ENCODE assay signal across 21 cellular contexts in genomic region chr14:50669441-50669986, GRCh38. TPM values are rescaled to one million over a fixed set of nuclear protein-coding genes. Genes with fewer than 3 reads are reported as not detected.
A peak's percentile ranks its signal among the peaks of the same experiment; 100 is the strongest.
DNase-seq lines count a peak whose midpoint lies in the region; ATAC-seq, FAIRE-seq and TF ChIP-seq lines count a peak whose summit lies in the region.
"Had no signal": no experiment of that assay in that cellular context is flagged by ENCODE, and none has a peak within 500 bp of the region (broad histone marks: within the 10 kb centered on the region; RNA-seq: fewer than 3 reads in every experiment).

No MANE protein-coding gene starts in this region.

- H3K27me3 ChIP-seq in HepG2 (ENCODE audit: control insufficient read depth in 1 of 2, insufficient read depth in 2 of 2, low read length in 2 of 2) (no peaks in the 10 kb centered on the region), right lobe of liver (no peaks in the 10 kb centered on the region), body of pancreas (no peaks in the 10 kb centered on the region), uterus (no peaks in the 10 kb centered on the region)
- H3K27me3 ChIP-seq: vagina had no signal

- intact Hi-C loops in HepG2 (cut with micrococcal nuclease; ENCODE audit: unreplicated experiment) = loop anchor here (2.0 kb wide), 1 partner anchor 69 kb away; no protein-coding TSS in a partner anchor
- intact Hi-C loops in right lobe of liver (cut with DNase I) = no loop called here
- intact Hi-C loops in body of pancreas (cut with DNase I) = no loop called here
- intact Hi-C loops in uterus (cut with DNase I; ENCODE audit: low total_unique reads) = no loop called here

- no peak overlapping the region for H3K9ac ChIP-seq in HepG2 (ENCODE audit: insufficient read depth, low read depth, low read length)

- H2AFZ ChIP-seq in HepG2 (ENCODE audit: low read length) = peak overlapping the region; percentile 80

- ATAC-seq in HepG2 (peak; percentile 43), right lobe of liver (no peak), body of pancreas (no peak)
- ATAC-seq: stimulated activated naive CD8-positive, alpha-beta T cell treated with anti-CD3 and anti-CD28 coated beads, Interleukin-15, amount 100 ng/mL, for 72 hours had no signal

- POLR2A ChIA-PET in HepG2 (lab: Yijun Ruan, JAX) (interaction anchor here (1.6 kb wide), 1 partner anchor 274 kb away, joined by 5 read pairs; the partner anchor contains the start of gene PYGL), GM10248 (lab: Yijun Ruan, JAX) (no interaction called here)

- TF ChIP-seq POLR2A in HepG2 (IDR thresholded peaks at IDR 0.05; ENCODE audit: insufficient read depth in 1 of 2, low read depth in 2 of 2, low read length in 2 of 2) (no peak), right lobe of liver (IDR thresholded peaks at IDR 0.05) (no peak), body of pancreas (IDR thresholded peaks at IDR 0.05) (no peak), uterus (IDR thresholded peaks at IDR 0.05) (no peak)

- no peak for FAIRE-seq in HepG2 (lab: Jason Lieb, UNC)
- FAIRE-seq: colon, RCC 7860 had no signal

- in situ Hi-C loops in HepG2 (cut with HindIII; ENCODE audit: extremely low pct_ligation_motif_present, low pct_unique_long_range_greater_than_20kb) = no loop called here

- CTCF ChIA-PET in HepG2 (lab: Yijun Ruan, JAX; ENCODE audit: low intra/inter-chr PET ratio, low total read pairs) (no interaction called here), GM10248 (lab: Yijun Ruan, JAX) (interaction anchor here (1.0 kb wide), 1 partner anchor 11 kb away, joined by 3 read pairs; no protein-coding TSS in a partner anchor)

- H3K4me3 ChIP-seq in HepG2 (replicated peaks in 1 of 3; ENCODE audit: insufficient read depth in 1 of 3, low read depth in 2 of 3, low read length in 3 of 3) (peak overlapping the region; percentile 84 to 91 (median 85); a peak in 5 of 6 replicates), right lobe of liver (no peak overlapping the region), body of pancreas (no peak overlapping the region), uterus (no peak overlapping the region)

- no peak for TF ChIP-seq CTCF in HepG2 (CRISPR knock-in tag; IDR thresholded peaks at IDR 0.05)
- no peak for TF ChIP-seq CTCF in right lobe of liver (IDR thresholded peaks at IDR 0.05)
- TF ChIP-seq CTCF in body of pancreas (IDR thresholded peaks at IDR 0.05) = no peak
- TF ChIP-seq CTCF in uterus (IDR thresholded peaks at IDR 0.05) = no peak
- TF ChIP-seq CTCF in GM10248 (IDR thresholded peaks at IDR 0.05; ENCODE audit: control extremely low read depth, extremely low read depth, low read depth, missing control alignments) = no peak

- BruUV-seq in HepG2 (replicated peaks; lab: Mats Ljungman, UMichigan) = no TSS peak

- no peak for TF ChIP-seq RAD21 in HepG2 (CRISPR knock-in tag; IDR thresholded peaks at IDR 0.05)

- H3K9me3 ChIP-seq in HepG2 (ENCODE audit: low read length) (no peaks in the 10 kb centered on the region), right lobe of liver (no peaks in the 10 kb centered on the region), body of pancreas (no peaks in the 10 kb centered on the region), uterus (no peaks in the 10 kb centered on the region)
- H3K9me3 ChIP-seq: vagina had no signal

- 0% methylated on average over 4 of the region's 4 CpGs for WGBS in HepG2 (ENCODE audit: low lambda C conversion rate)
- 92% methylated on average over 4 of the region's 4 CpGs for WGBS in right lobe of liver (ENCODE audit: insufficient coverage, low coverage, low lambda C conversion rate, missing lambda C conversion rate)
- WGBS in body of pancreas, 2 donors = 83 to 84% methylated on average over 4 of the region's 4 CpGs

- TF ChIP-seq EP300 in HepG2 (IDR thresholded peaks at IDR 0.05; ENCODE audit: low read depth in 2 of 2, low read length in 2 of 2) (no peak), HepG2 (CRISPR knock-in tag; IDR thresholded peaks at IDR 0.05; ENCODE audit: borderline replicate concordance) (no peak)

- H3K27ac ChIP-seq in HepG2 (ENCODE audit: extremely low read length, insufficient read depth, low read length) (peak overlapping the region; percentile 21), right lobe of liver (no peak overlapping the region), body of pancreas (peak overlapping the region; percentile 19 to 99 (median 97)), uterus (peak overlapping the region; percentile 93 to 98)

- peaks cover 21% of the 10 kb centered on the region for H3K79me2 ChIP-seq in HepG2 (ENCODE audit: insufficient read depth, low read length)

- DNase-seq in HepG2 (ENCODE audit: low spot score) = no peak
- no peak for DNase-seq in right lobe of liver
- no peak for DNase-seq in body of pancreas
- DNase-seq in left kidney (ENCODE audit: low read depth, low spot score) = peak; percentile 64
- DNase-seq in uterus = no peak
- no peak for DNase-seq in GM19238 (ENCODE audit: insufficient read length, low spot score)
- no peak for DNase-seq in UCSD-AML1 (lab: John Stamatoyannopoulos, UW; ENCODE audit: unreplicated experiment)
- no peak for DNase-seq in GM10248 (ENCODE audit: extremely low spot score)
- DNase-seq: activated B cell treated with CpG ODN at 0.5 μM for 24 hours; amniotic stem cell; erythroblast; GF-D8; head of caudate nucleus; MM.1S; NCI-H187 treated with DMSO at 0.1 percent for 48 hours; stimulated activated CD4-positive, alpha-beta T cell treated with anti-CD3 and anti-CD28 coated beads, Interleukin-15, amount 100 ng/mL, for 24 hours; stimulated activated naive CD8-positive, alpha-beta T cell treated with anti-CD3 and anti-CD28 coated beads, Interleukin-15, amount 100 ng/mL, for 72 hours; T-helper 1 cell had no signal

- H4K20me1 ChIP-seq in HepG2 (ENCODE audit: insufficient read depth, low read length) = peaks cover 2% of the 10 kb centered on the region; the same call in 1 of the 2 replicates

- H3K4me1 ChIP-seq in HepG2 (ENCODE audit: insufficient read depth, low read length) = peaks cover 40% of the 10 kb centered on the region
- H3K4me1 ChIP-seq in right lobe of liver = peaks cover 0 to 15% (median 2%) of the 10 kb centered on the region in 4 donors
- H3K4me1 ChIP-seq in body of pancreas = peaks cover 17% of the 10 kb centered on the region
- H3K4me1 ChIP-seq in uterus = no peaks in the 10 kb centered on the region

- H3K36me3 ChIP-seq in HepG2 (replicated peaks in 1 of 2; ENCODE audit: control insufficient read depth in 1 of 2, insufficient read depth in 2 of 2, low read length in 2 of 2) (peaks cover 0 to 2% of the 10 kb centered on the region in 2 experiments; a peak in 1 of 5 replicates), right lobe of liver (peaks cover 0 to 3% (median 0%) of the 10 kb centered on the region in 4 donors), body of pancreas (replicated peaks in 1 of 2; ENCODE audit: insufficient read depth in 1 of 2, low read depth in 2 of 2) (no peaks in the 10 kb centered on the region), uterus (no peaks in the 10 kb centered on the region)
- H3K36me3 ChIP-seq: vagina had no signal

- H3K4me2 ChIP-seq in HepG2 (ENCODE audit: low read depth, low read length) = peak overlapping the region; percentile 79

TF ChIP-seq in HepG2, 621 proteins besides CTCF, POLR2A, EP300 and RAD21 (continues in another document):
- TF ChIP-seq ZFP41 (CRISPR knock-in tag; IDR thresholded peaks at IDR 0.05; ENCODE audit: borderline replicate concordance) (no peak), TEAD3 (CRISPR knock-in tag; optimal IDR thresholded peaks at IDR 0.05; ENCODE audit: borderline replicate concordance) (peak; percentile 7), ZKSCAN5 (CRISPR knock-in tag; IDR thresholded peaks at IDR 0.05) (peak; percentile 89)
- TF ChIP-seq, protein P1, sequence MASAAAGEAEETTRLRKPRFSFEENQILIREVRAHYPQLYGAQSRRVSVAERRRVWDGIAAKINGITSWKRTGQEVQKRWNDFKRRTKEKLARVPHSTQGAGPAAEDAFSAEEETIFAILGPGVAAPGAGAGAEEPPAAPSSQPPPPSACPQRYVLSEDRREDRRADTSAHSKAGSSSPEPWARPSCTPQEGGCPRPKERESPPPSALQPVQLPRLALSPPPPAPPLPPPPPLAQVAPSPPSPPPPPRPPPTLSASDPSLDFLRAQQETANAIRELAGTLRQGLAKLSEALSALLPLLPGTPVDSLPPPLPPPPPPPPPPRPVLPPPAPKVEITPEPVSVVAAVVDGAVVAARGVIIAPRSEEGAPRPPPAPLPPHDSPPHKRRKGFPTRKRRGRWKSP (CRISPR knock-in tag; IDR thresholded peaks at IDR 0.05) = 0 out of 2 replicates have a peak, but pooled peaks have one; percentile 38
- TF ChIP-seq, protein P2, sequence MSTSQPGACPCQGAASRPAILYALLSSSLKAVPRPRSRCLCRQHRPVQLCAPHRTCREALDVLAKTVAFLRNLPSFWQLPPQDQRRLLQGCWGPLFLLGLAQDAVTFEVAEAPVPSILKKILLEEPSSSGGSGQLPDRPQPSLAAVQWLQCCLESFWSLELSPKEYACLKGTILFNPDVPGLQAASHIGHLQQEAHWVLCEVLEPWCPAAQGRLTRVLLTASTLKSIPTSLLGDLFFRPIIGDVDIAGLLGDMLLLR (CRISPR knock-in tag; IDR thresholded peaks at IDR 0.05) = no peak

RNA-seq across cellular contexts. Expression of gene SAV1, which starts 1.4 kb away (rescaled TPM):
- 8.1 and 8.2 TPM in 2 replicates for total RNA-seq in HepG2 (2016; rRNA removed; fragmentation: Illumina TruSeq; extraction: Trizol)
- total RNA-seq in HepG2 (2016; cell fraction: cytosol; rRNA removed; fragmentation: Illumina TruSeq; extraction: Trizol; ENCODE audit: low read depth) = 5.7 and 6.1 TPM in 2 replicates
- 8.2 and 10.4 TPM in 2 replicates for total RNA-seq in HepG2 (2016; cell fraction: insoluble cytoplasmic fraction; rRNA removed; fragmentation: Illumina TruSeq; extraction: Trizol)
- 14.1 and 14.6 TPM in 2 replicates for total RNA-seq in HepG2 (2016; cell fraction: membrane; rRNA removed; fragmentation: Illumina TruSeq; extraction: Trizol)
- 8.7 and 12.4 TPM in 2 replicates for total RNA-seq in HepG2 (2016; cell fraction: nucleus; rRNA removed; fragmentation: Illumina TruSeq; extraction: Trizol)
- polyA plus RNA-seq in HepG2 (2011; rRNA removed) = 6.2 and 7.3 TPM in 2 replicates
- 3.8 and 5.5 TPM in 2 replicates for polyA plus RNA-seq in HepG2 (2011; cell fraction: cytosol; rRNA removed)
- polyA plus RNA-seq in HepG2 (2011; cell fraction: nucleus; rRNA removed) = 1.7 and 3.1 TPM in 2 replicates
- polyA plus RNA-seq in HepG2 (2012) = 8.6 and 11.5 TPM in 2 replicates
- polyA plus RNA-seq in HepG2 (2016; cell fraction: cytosol; fragmentation: Illumina TruSeq; extraction: Trizol; ENCODE audit: low read depth) = 6.8 and 7.8 TPM in 2 replicates
- polyA plus RNA-seq in HepG2 (2016; cell fraction: insoluble cytoplasmic fraction; fragmentation: Illumina TruSeq; extraction: Trizol; ENCODE audit: low read depth) = 12.2 and 17.2 TPM in 2 replicates
- polyA plus RNA-seq in HepG2 (2016; cell fraction: membrane; fragmentation: Illumina TruSeq; extraction: Trizol; ENCODE audit: low read depth) = 17.1 and 18.9 TPM in 2 replicates
- polyA plus RNA-seq in HepG2 (2016; cell fraction: nucleus; fragmentation: Illumina TruSeq; extraction: Trizol; ENCODE audit: insufficient read depth, low read depth) = 9.8 and 9.9 TPM in 2 replicates
- 2.9 and 12.9 TPM in 2 replicates for polyA minus RNA-seq in HepG2 (2011; rRNA and poly(A)+ RNA removed; ENCODE audit: low replicate concordance)
- polyA minus RNA-seq in HepG2 (2011; cell fraction: cytosol; rRNA and poly(A)+ RNA removed) = 5.4 and 6.7 TPM in 2 replicates
- polyA minus RNA-seq in HepG2 (2011; cell fraction: nucleus; rRNA and poly(A)+ RNA removed) = 16.2 and 17.7 TPM in 2 replicates
- total RNA-seq in right lobe of liver = 10 to 100 TPM in 3 of 6 experiments, 1 to 10 TPM in 3; 7.8 to 13.8 (median 10.0) TPM
- total RNA-seq in body of pancreas = 10 to 100 TPM; 55.0 to 94.9 TPM
- 10 to 100 TPM; 18.2 to 42.9 (median 35.8) TPM for total RNA-seq in uterus

Comparison
In these comparisons a context has a peak if more than half of its experiments do, and no peak if none do; other contexts are left out.
1. H3K27ac ChIP-seq: peak in HepG2 (single experiment), body of pancreas (4 of 4) and uterus (2 of 2); none in right lobe of liver (0 of 3).
2. H3K4me3 ChIP-seq: peak in HepG2 (3 of 3); none in right lobe of liver (0 of 3), body of pancreas (0 of 2) and uterus (0 of 2).